9 cellular contexts compared by ENCODE assay signal in genomic region chr6:81750201-81750600, GRCh38. TPM values are rescaled to one million over a fixed set of nuclear protein-coding genes. Genes with fewer than 3 reads are reported as not detected.
DNase-seq lines count a peak whose midpoint lies in the region; ATAC-seq and TF ChIP-seq lines count a peak whose summit lies in the region.
"Had no signal": no experiment of that assay in that cellular context is flagged by ENCODE, and none has a peak within 500 bp of the region (broad histone marks: within the 10 kb centered on the region; RNA-seq: fewer than 3 reads in every experiment).

No MANE protein-coding gene starts in this region.

- intact Hi-C loops in HCT116 (cut with micrococcal nuclease) (loop anchor here (5.0 to 10.0 kb wide), 7 partner anchors 257 to 1618 kb away; no protein-coding TSS in a partner anchor), left lung (cut with DNase I) (no loop called here), spleen (cut with DNase I; ENCODE audit: low total_unique reads) (no loop called here)
- intact Hi-C loops in activated T-helper 1 cell treated with anti-CD3 and anti-CD28 coated beads, Interleukin-12 subunit alpha, Interleukin-12 subunit beta, Interleukin-2, Interleukin-4 antibody, amounts not matched to agents 30 ng/mL and 10 ng/mL and 1 ng/mL, durations not matched to agents 14 hours and 24 hours and 36 hours (cut with micrococcal nuclease): loop anchor here (5.0 to 10.0 kb wide), 4 partner anchors 497 to 1805 kb away; partner anchors contain the start of genes DOP1A, ELOVL4, IBTK and PGM3

- WGBS in spleen, 5 donors: 17 to 33% (median 21%) methylated on average over 5 of the region's 5 CpGs

- peaks cover 51% of the 10 kb centered on the region for H3K79me2 ChIP-seq in HCT116 (ENCODE audit: insufficient read depth, low read length)

- TF ChIP-seq POLR2A in HCT116 (IDR thresholded peaks at IDR 0.05; ENCODE audit: borderline replicate concordance, extremely low read depth, insufficient read depth, insufficient read length) (no peak), spleen (IDR thresholded peaks at IDR 0.05) (no peak)

- POLR2A ChIA-PET in HCT116 (lab: Charles Lee): no interaction called here

- H3K4me2 ChIP-seq in HCT116 (ENCODE audit: low read length): peak overlapping the region; percentile 95; the same call in 1 of the 2 replicates

- TSS peak; percentile 35 for BruUV-seq in HCT116 (replicated peaks; lab: Mats Ljungman, UMichigan)

- peak overlapping the region; percentile 47 for H3K4me3 Mint-ChIP-seq in activated T-helper 1 cell treated with anti-CD3 and anti-CD28 coated beads, Interleukin-12 subunit alpha, Interleukin-12 subunit beta, Interleukin-2, Interleukin-4 antibody, amounts not matched to agents 30 ng/mL and 10 ng/mL and 1 ng/mL, durations not matched to agents 14 hours and 24 hours and 36 hours

- RAD21 ChIA-PET in HCT116 (lab: Charles Lee; ENCODE audit: low non-redundant PET in 1 of 2, low total read pairs in 2 of 2, uncharacterized antibody in 2 of 2, unreplicated experiment in 2 of 2): no interaction called here

- H3K36me3 ChIP-seq in HCT116 (ENCODE audit: control insufficient read depth in 1 of 2, insufficient read depth in 2 of 2, low read length in 2 of 2) (peaks cover 6 to 11% of the 10 kb centered on the region in 2 experiments; a peak in 1 of 4 replicates), left lung (no peaks in the 10 kb centered on the region), spleen (peaks cover 0 to 36% (median 0%) of the 10 kb centered on the region in 6 donors)

- H3K27me3 Mint-ChIP-seq in activated T-helper 1 cell treated with anti-CD3 and anti-CD28 coated beads, Interleukin-12 subunit alpha, Interleukin-12 subunit beta, Interleukin-2, Interleukin-4 antibody, amounts not matched to agents 30 ng/mL and 10 ng/mL and 1 ng/mL, durations not matched to agents 14 hours and 24 hours and 36 hours (ENCODE audit: insufficient read depth): peaks cover 33% of the 10 kb centered on the region

- H3K4me3 ChIP-seq in HCT116 (replicated peaks in 1 of 2; ENCODE audit: low read depth in 1 of 2, low read length in 2 of 2): no peak overlapping the region; a peak in 1 of 4 replicates
- peak overlapping the region; percentile 62 to 70 for H3K4me3 ChIP-seq in left lung
- H3K4me3 ChIP-seq in spleen: peak overlapping the region; percentile 73 to 87 (median 84)

- H3K9me3 ChIP-seq in HCT116 (ENCODE audit: control insufficient read depth in 1 of 2, insufficient read depth in 1 of 2, low read depth in 1 of 2, low read length in 2 of 2) (no peaks in the 10 kb centered on the region), left lung (no peaks in the 10 kb centered on the region), spleen (no peaks in the 10 kb centered on the region)

- peaks cover 16% of the 10 kb centered on the region for H3K4me1 Mint-ChIP-seq in activated T-helper 1 cell treated with anti-CD3 and anti-CD28 coated beads, Interleukin-12 subunit alpha, Interleukin-12 subunit beta, Interleukin-2, Interleukin-4 antibody, amounts not matched to agents 30 ng/mL and 10 ng/mL and 1 ng/mL, durations not matched to agents 14 hours and 24 hours and 36 hours (ENCODE audit: low read depth)

- no peaks in the 10 kb centered on the region for H3K9me3 Mint-ChIP-seq in activated T-helper 1 cell treated with anti-CD3 and anti-CD28 coated beads, Interleukin-12 subunit alpha, Interleukin-12 subunit beta, Interleukin-2, Interleukin-4 antibody, amounts not matched to agents 30 ng/mL and 10 ng/mL and 1 ng/mL, durations not matched to agents 14 hours and 24 hours and 36 hours

- no peak overlapping the region for H3K27ac Mint-ChIP-seq in activated T-helper 1 cell treated with anti-CD3 and anti-CD28 coated beads, Interleukin-12 subunit alpha, Interleukin-12 subunit beta, Interleukin-2, Interleukin-4 antibody, amounts not matched to agents 30 ng/mL and 10 ng/mL and 1 ng/mL, durations not matched to agents 14 hours and 24 hours and 36 hours

- DNase-seq in HCT116 (ENCODE audit: low read depth, low spot score) (no peak), left lung (no peak), spleen (no peak), hepatic stellate cell (ENCODE audit: low spot score) (no peak), retina (no peak)
- DNase-seq in activated T-helper 1 cell treated with anti-CD3 and anti-CD28 coated beads, Interleukin-12 subunit alpha, Interleukin-12 subunit beta, Interleukin-2, Interleukin-4 antibody, amounts not matched to agents 30 ng/mL and 10 ng/mL and 1 ng/mL, durations not matched to agents 14 hours and 24 hours and 36 hours (ENCODE audit: low spot score): no peak
- DNase-seq: occipital lobe had no signal

- CTCF ChIA-PET in HCT116 (lab: Charles Lee): no interaction called here

- no peak overlapping the region for H2AFZ ChIP-seq in HCT116 (ENCODE audit: low read depth, low read length, poor library complexity, severe bottlenecking)

- H3K4me1 ChIP-seq in HCT116 (ENCODE audit: control insufficient read depth in 1 of 2, insufficient read depth in 2 of 2, low read length in 2 of 2) (peaks cover 4 to 24% of the 10 kb centered on the region in 2 experiments; a peak in 2 of 4 replicates), left lung (peaks cover 3 to 66% of the 10 kb centered on the region in 2 donors), spleen (peaks cover 8 to 79% (median 66%) of the 10 kb centered on the region in 6 donors)

- no peaks in the 10 kb centered on the region for H3K9me2 ChIP-seq in HCT116 (ENCODE audit: insufficient read depth)

- no peak overlapping the region for H3K9ac ChIP-seq in HCT116 (ENCODE audit: low read length)

- no peak for TF ChIP-seq RAD21 in HCT116 (IDR thresholded peaks at IDR 0.05; ENCODE audit: low read depth)

- no peak for TF ChIP-seq CTCF in HCT116 (IDR thresholded peaks at IDR 0.05 in 2 of 3, conservative IDR thresholded peaks at IDR 0.05 in 1 of 3; ENCODE audit: borderline replicate concordance in 1 of 3, insufficient read depth in 1 of 3, low read depth in 2 of 3, low read length in 2 of 3)
- no peak for TF ChIP-seq CTCF in left lung (IDR thresholded peaks at IDR 0.05)
- no peak for TF ChIP-seq CTCF in spleen (IDR thresholded peaks at IDR 0.05 in 8 of 11, conservative IDR thresholded peaks at IDR 0.05 in 3 of 11)

- ATAC-seq in HCT116 (no peak), left lung (no peak), GM18511 (IDR thresholded peaks at IDR 0.05; ENCODE audit: unreplicated experiment) (no peak), GM19452 (IDR thresholded peaks at IDR 0.05; ENCODE audit: unreplicated experiment) (no peak)

- no peaks in the 10 kb centered on the region for H3K27me3 ChIP-seq in HCT116 (ENCODE audit: insufficient read depth, low read length)
- H3K27me3 ChIP-seq in left lung: peaks cover 0 to 18% of the 10 kb centered on the region in 2 donors
- H3K27me3 ChIP-seq in spleen (replicated peaks in 1 of 7): no peaks in the 10 kb centered on the region

- no peaks in the 10 kb centered on the region for H3K36me3 Mint-ChIP-seq in activated T-helper 1 cell treated with anti-CD3 and anti-CD28 coated beads, Interleukin-12 subunit alpha, Interleukin-12 subunit beta, Interleukin-2, Interleukin-4 antibody, amounts not matched to agents 30 ng/mL and 10 ng/mL and 1 ng/mL, durations not matched to agents 14 hours and 24 hours and 36 hours (ENCODE audit: low read depth)

- H4K20me1 ChIP-seq in HCT116 (ENCODE audit: insufficient read depth): no peaks in the 10 kb centered on the region

- H3K27ac ChIP-seq in HCT116 (ENCODE audit: low read depth, low read length) (no peak overlapping the region), left lung (peak overlapping the region; percentile 98 to 99), spleen (peak overlapping the region in 6 of 8 donors; percentile 10 to 98 (median 70))

TF ChIP-seq in HCT116, 20 proteins besides CTCF, POLR2A, EP300 and RAD21:
- TF ChIP-seq ATF3 (IDR thresholded peaks at IDR 0.05): no peak
- no peak for TF ChIP-seq YY1 (IDR thresholded peaks at IDR 0.05; ENCODE audit: extremely low read depth, insufficient replicate concordance, low read depth, low read length)

RNA-seq across cellular contexts. Expression of gene TENT5A, which starts 2.3 kb away (rescaled TPM):
- total RNA-seq in HCT116 (2021; ENCODE audit: unreplicated experiment) (11.2 TPM), left lung (10 to 100 TPM; 15.2 to 23.2 TPM), spleen (10 to 100 TPM in 6 of 7 donors, 1 to 10 TPM in 1; 10.0 to 25.2 (median 17.4) TPM)
- 5.6 TPM in 2 replicates for polyA plus RNA-seq in HCT116 (2012)
- total RNA-seq in activated T-helper 1 cell treated with anti-CD3 and anti-CD28 coated beads, Interleukin-12 subunit alpha, Interleukin-12 subunit beta, Interleukin-2, Interleukin-4 antibody, amounts not matched to agents 30 ng/mL and 10 ng/mL and 1 ng/mL, durations not matched to agents 14 hours and 24 hours and 36 hours: 0.34 and 0.47 TPM in 2 replicates
- polyA plus RNA-seq in spleen: 1 to 10 TPM; 3.0 to 5.8 (median 4.4) TPM

Comparison
In these comparisons a context has a peak if more than half of its experiments do, and no peak if none do; other contexts are left out.
1. H3K4me3 ChIP-seq: peak in left lung (2 of 2) and spleen (8 of 8); none in HCT116 (0 of 2).
2. intact Hi-C loops: an anchor here in HCT116 (5.0 to 10.0 kb wide) and activated T-helper 1 cell treated with anti-CD3 and anti-CD28 coated beads, Interleukin-12 subunit alpha, Interleukin-12 subunit beta, Interleukin-2, Interleukin-4 antibody, amounts not matched to agents 30 ng/mL and 10 ng/mL and 1 ng/mL, durations not matched to agents 14 hours and 24 hours and 36 hours (5.0 to 10.0 kb wide); none called in left lung and spleen.